In the genomic region with DNA sequence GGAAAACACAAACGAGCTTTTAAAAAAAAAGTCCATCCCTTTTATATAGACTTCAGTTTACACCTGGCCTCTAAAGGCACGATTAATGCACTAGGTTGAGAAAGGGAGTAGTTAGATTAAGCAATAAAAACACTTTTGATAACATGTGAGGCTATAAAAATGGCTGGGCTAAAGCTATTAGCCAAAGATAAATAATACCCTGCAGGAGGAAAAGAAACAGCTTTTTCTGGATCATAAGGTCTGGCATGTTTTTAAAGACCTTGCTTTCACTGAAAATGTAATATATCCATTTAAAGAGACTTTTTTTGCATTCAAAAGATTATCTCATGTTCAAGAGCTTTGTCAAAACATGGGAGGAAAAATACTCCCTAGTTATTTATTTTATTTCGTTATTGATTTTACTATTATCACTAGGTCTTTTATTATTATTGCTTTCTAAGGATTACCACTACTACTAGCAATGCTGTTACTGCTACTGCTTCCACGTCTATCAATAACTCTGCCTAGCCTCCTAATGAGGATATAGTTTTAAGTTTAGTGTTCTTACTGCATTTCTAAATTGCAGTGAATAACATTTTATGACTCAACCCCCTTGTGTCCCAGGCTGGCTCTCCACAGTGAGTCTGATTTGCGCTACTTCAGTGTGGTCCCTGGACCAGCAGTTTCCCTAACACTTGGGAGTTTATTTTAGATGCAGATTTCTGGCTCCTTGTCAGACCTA, we compare ENCODE assay signal across 1 cellular context.
TF ChIP-seq lines count a peak whose summit lies in the region.

No MANE protein-coding gene starts in this region.

TF ChIP-seq in WTC11, 78 proteins besides CTCF, POLR2A, EP300 and RAD21 (continued from another document):
- TF ChIP-seq FOXK1 (CRISPR knock-in tag; IDR thresholded peaks at IDR 0.05) = no peak
- no peak for TF ChIP-seq NR1H2 (CRISPR knock-in tag; IDR thresholded peaks at IDR 0.05)
- TF ChIP-seq, protein P1, sequence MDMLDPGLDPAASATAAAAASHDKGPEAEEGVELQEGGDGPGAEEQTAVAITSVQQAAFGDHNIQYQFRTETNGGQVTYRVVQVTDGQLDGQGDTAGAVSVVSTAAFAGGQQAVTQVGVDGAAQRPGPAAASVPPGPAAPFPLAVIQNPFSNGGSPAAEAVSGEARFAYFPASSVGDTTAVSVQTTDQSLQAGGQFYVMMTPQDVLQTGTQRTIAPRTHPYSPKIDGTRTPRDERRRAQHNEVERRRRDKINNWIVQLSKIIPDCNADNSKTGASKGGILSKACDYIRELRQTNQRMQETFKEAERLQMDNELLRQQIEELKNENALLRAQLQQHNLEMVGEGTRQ (CRISPR knock-in tag; IDR thresholded peaks at IDR 0.05) = no peak
- no peak for TF ChIP-seq OVOL2 (CRISPR knock-in tag; IDR thresholded peaks at IDR 0.05; ENCODE audit: borderline replicate concordance)
- no peak for TF ChIP-seq ZNF138 (CRISPR knock-in tag; conservative IDR thresholded peaks at IDR 0.05)
- no peak for TF ChIP-seq CBFB (CRISPR knock-in tag; IDR thresholded peaks at IDR 0.05; ENCODE audit: low read depth)
- TF ChIP-seq SMAD3 (CRISPR knock-in tag; IDR thresholded peaks at IDR 0.05; ENCODE audit: borderline replicate concordance) = no peak
- TF ChIP-seq GTF2I (CRISPR knock-in tag; conservative IDR thresholded peaks at IDR 0.05) = no peak
- no peak for TF ChIP-seq NR2C2 (CRISPR knock-in tag; IDR thresholded peaks at IDR 0.05)
- no peak for TF ChIP-seq HMGXB4 (CRISPR knock-in tag; IDR thresholded peaks at IDR 0.05)
- TF ChIP-seq ZNF263 (CRISPR knock-in tag; IDR thresholded peaks at IDR 0.05; ENCODE audit: low read depth) = no peak
